8 cellular contexts compared by ENCODE assay signal in genomic region chr1:218346391-218347204, GRCh38. TPM values are rescaled to one million over a fixed set of nuclear protein-coding genes. Genes with fewer than 3 reads are reported as not detected.
DNase-seq lines count a peak whose midpoint lies in the region; ATAC-seq, FAIRE-seq and TF ChIP-seq lines count a peak whose summit lies in the region.

No MANE protein-coding gene starts in this region.

- intact Hi-C loops in endothelial cell of umbilical vein (cut with micrococcal nuclease), result loop anchor here (1.0 to 5.0 kb wide), 5 partner anchors 134 to 981 kb away; no protein-coding TSS in a partner anchor

- H3K79me2 ChIP-seq in endothelial cell of umbilical vein (ENCODE audit: control insufficient read depth, insufficient read depth, low read length), result no peaks in the 10 kb centered on the region

- no peak for ATAC-seq in HG03045 (IDR thresholded peaks at IDR 0.05; ENCODE audit: unreplicated experiment)

- TF ChIP-seq CTCF in endothelial cell of umbilical vein (IDR thresholded peaks at IDR 0.05; ENCODE audit: extremely low read depth in 1 of 2, insufficient read depth in 1 of 2, low read depth in 1 of 2, low read length in 2 of 2), result no peak

- H3K4me1 ChIP-seq in endothelial cell of umbilical vein (ENCODE audit: control insufficient read depth, extremely low read depth, insufficient read depth, low read length), result peaks cover 39% of the 10 kb centered on the region

- POLR2A ChIA-PET in endothelial cell of umbilical vein (lab: Charles Lee), result no interaction called here

- H3K27ac Mint-ChIP-seq in immature natural killer cell, result peak overlapping the region in 1 of 6 donors; percentile 39

- CTCF ChIA-PET in endothelial cell of umbilical vein (lab: Charles Lee), result interaction anchor here (0.8 to 9.8 kb wide), 5 partner anchors 8 to 721 kb away, joined by 3 to 161 read pairs (median 3); no protein-coding TSS in a partner anchor

- peaks cover 20 to 27% of the 10 kb centered on the region in 2 donors for H3K4me1 Mint-ChIP-seq in immature natural killer cell

- H2AFZ ChIP-seq in endothelial cell of umbilical vein (ENCODE audit: low read depth, low read length), result peak overlapping the region; percentile 96

- peak; percentile 63 for DNase-seq in NCI-H1092 treated with DMSO at 0.1 percent for 48 hours (lab: John Stamatoyannopoulos, UW)
- no peak for DNase-seq in NCI-H1092 (lab: John Stamatoyannopoulos, UW)
- peak; percentile 10 for DNase-seq in NCI-H748 treated with DMSO at 0.1 percent for 48 hours (lab: John Stamatoyannopoulos, UW)
- DNase-seq in endothelial cell of umbilical vein (ENCODE audit: low read depth, low spot score), result peak; percentile 60
- peak; percentile 56 for DNase-seq in myocyte (ENCODE audit: low read depth)
- no peak for DNase-seq in immature natural killer cell
- no peak for DNase-seq in SKM-1 treated with dmso at 0.1 percent for 144 hours (lab: John Stamatoyannopoulos, UW; ENCODE audit: unreplicated experiment)

- no peak for TF ChIP-seq POLR2A in endothelial cell of umbilical vein (IDR thresholded peaks at IDR 0.05; ENCODE audit: low read depth, low read length)

- H3K9ac ChIP-seq in endothelial cell of umbilical vein (replicated peaks; ENCODE audit: extremely low read depth, insufficient read depth, low read length), result peak overlapping the region; percentile 96

- H3K9me3 ChIP-seq in endothelial cell of umbilical vein (replicated peaks; ENCODE audit: control insufficient read depth, insufficient read depth, low read length), result no peaks in the 10 kb centered on the region

- no peaks in the 10 kb centered on the region for H3K9me1 ChIP-seq in endothelial cell of umbilical vein (replicated peaks; ENCODE audit: control insufficient read depth, extremely low read depth, insufficient read depth, low read length)

- no peaks in the 10 kb centered on the region for H3K36me3 ChIP-seq in endothelial cell of umbilical vein (ENCODE audit: control insufficient read depth in 2 of 2, extremely low read depth in 1 of 2, insufficient read depth in 2 of 2, low read length in 2 of 2)

- peaks cover 6 to 16% (median 8%) of the 10 kb centered on the region in 3 donors for H3K36me3 Mint-ChIP-seq in immature natural killer cell

- dilution Hi-C loops in endothelial cell of umbilical vein (cut with MboI; ENCODE audit: extremely low pct_ligation_motif_present, low sequenced_read_pairs), result no loop called here

- no peaks in the 10 kb centered on the region for H4K20me1 ChIP-seq in endothelial cell of umbilical vein (replicated peaks; ENCODE audit: control insufficient read depth, extremely low read depth, insufficient read depth, low read length)

- H3K4me2 ChIP-seq in endothelial cell of umbilical vein (ENCODE audit: insufficient read depth, low read length), result peak overlapping the region; percentile 98

- H3K27me3 Mint-ChIP-seq in immature natural killer cell (ENCODE audit: low read depth in 3 of 3), result peaks cover 12 to 15% (median 13%) of the 10 kb centered on the region in 3 donors

- H3K4me3 ChIP-seq in endothelial cell of umbilical vein (replicated peaks in 1 of 3; ENCODE audit: insufficient read depth in 1 of 3, low read depth in 1 of 3, low read length in 3 of 3), result peak overlapping the region; percentile 86 to 95 (median 88)

- BruUV-seq in endothelial cell of umbilical vein (replicated peaks; lab: Mats Ljungman, UMichigan), result no TSS peak

- peak overlapping the region; percentile 85 for H3K27ac ChIP-seq in endothelial cell of umbilical vein (ENCODE audit: insufficient read depth, low read depth, low read length)

- peak overlapping the region in 2 of 5 donors; percentile 76 to 82 for H3K4me3 Mint-ChIP-seq in immature natural killer cell

- H3K27me3 ChIP-seq in endothelial cell of umbilical vein (ENCODE audit: control insufficient read depth in 2 of 2, insufficient read depth in 2 of 2, low read length in 2 of 2), result no peaks in the 10 kb centered on the region

- H3K9me3 Mint-ChIP-seq in immature natural killer cell, result no peaks in the 10 kb centered on the region

- peak; percentile 48 for FAIRE-seq in endothelial cell of umbilical vein (lab: Jason Lieb, UNC)

TF ChIP-seq in endothelial cell of umbilical vein, 7 proteins besides CTCF, POLR2A, EP300 and RAD21:
- TF ChIP-seq EZH2 (IDR thresholded peaks at IDR 0.05; ENCODE audit: borderline replicate concordance, low read depth, low read length, severe bottlenecking), result no peak
- no peak for TF ChIP-seq MYC (IDR thresholded peaks at IDR 0.05; ENCODE audit: low read depth, low read length)
- no peak for TF ChIP-seq GATA2 (IDR thresholded peaks at IDR 0.05; ENCODE audit: insufficient read depth, insufficient read length, low read depth, low read length)

RNA-seq across cellular contexts. Expression of gene TGFB2, which starts 1.5 kb away (rescaled TPM):
- total RNA-seq in endothelial cell of umbilical vein (31.5 and 43.5 TPM in 2 replicates), myocyte (18.4 and 20.8 TPM in 2 replicates)
- polyA plus RNA-seq in endothelial cell of umbilical vein (21.2 TPM in 2 replicates), immature natural killer cell (under 1 TPM in 1 of 3 donors, not detected in 2; 0.07 TPM)
- polyA plus RNA-seq in endothelial cell of umbilical vein (2011; cell fraction: cytosol; rRNA removed), result 19.7 and 27.7 TPM in 2 replicates
- polyA plus RNA-seq in endothelial cell of umbilical vein (2011; cell fraction: nucleus; rRNA removed), result 30.8 and 39.2 TPM in 2 replicates
- polyA plus RNA-seq in endothelial cell of umbilical vein (2012), result 56.7 and 63.7 TPM in 2 replicates
- polyA minus RNA-seq in endothelial cell of umbilical vein, result 62.2 and 63.2 TPM in 2 replicates
- polyA minus RNA-seq in endothelial cell of umbilical vein (2011; cell fraction: cytosol; rRNA and poly(A)+ RNA removed), result not detected
- polyA minus RNA-seq in endothelial cell of umbilical vein (2011; cell fraction: nucleus; rRNA and poly(A)+ RNA removed), result 60.3 and 100 TPM in 2 replicates
- 51.5 TPM for polyA plus RNA-seq in myocyte (2012)

Comparison
In these comparisons a context has a peak if more than half of its experiments do, and no peak if none do; other contexts are left out.
1. DNase-seq: peak in NCI-H1092 treated with DMSO at 0.1 percent for 48 hours (single experiment), NCI-H748 treated with DMSO at 0.1 percent for 48 hours (single experiment), endothelial cell of umbilical vein (single experiment) and myocyte (single experiment); none in NCI-H1092 (single experiment), immature natural killer cell (0 of 3) and SKM-1 treated with dmso at 0.1 percent for 144 hours (single experiment).